ENCODE assay signal across 2 cellular contexts in genomic region chr9:121253821-121254471, GRCh38.
TF ChIP-seq lines count a peak whose summit lies in the region.

No MANE protein-coding gene starts in this region.

TF ChIP-seq in SK-N-SH, 30 proteins besides CTCF, POLR2A, EP300 and RAD21 (continued from another document):
- TF ChIP-seq CHD2 (IDR thresholded peaks at IDR 0.05; ENCODE audit: low read length, partially characterized antibody) (no peak), FOXJ3 (CRISPR knock-in tag; IDR thresholded peaks at IDR 0.05) (no peak), REST (IDR thresholded peaks at IDR 0.05; ENCODE audit: low read depth, low read length) (no peak)

TF ChIP-seq in SK-N-SH treated with all-trans-retinoic acid at 6 μM for 48 hours, 23 proteins besides CTCF, POLR2A, EP300 and RAD21 (continued from another document):
- TF ChIP-seq, protein P1, sequence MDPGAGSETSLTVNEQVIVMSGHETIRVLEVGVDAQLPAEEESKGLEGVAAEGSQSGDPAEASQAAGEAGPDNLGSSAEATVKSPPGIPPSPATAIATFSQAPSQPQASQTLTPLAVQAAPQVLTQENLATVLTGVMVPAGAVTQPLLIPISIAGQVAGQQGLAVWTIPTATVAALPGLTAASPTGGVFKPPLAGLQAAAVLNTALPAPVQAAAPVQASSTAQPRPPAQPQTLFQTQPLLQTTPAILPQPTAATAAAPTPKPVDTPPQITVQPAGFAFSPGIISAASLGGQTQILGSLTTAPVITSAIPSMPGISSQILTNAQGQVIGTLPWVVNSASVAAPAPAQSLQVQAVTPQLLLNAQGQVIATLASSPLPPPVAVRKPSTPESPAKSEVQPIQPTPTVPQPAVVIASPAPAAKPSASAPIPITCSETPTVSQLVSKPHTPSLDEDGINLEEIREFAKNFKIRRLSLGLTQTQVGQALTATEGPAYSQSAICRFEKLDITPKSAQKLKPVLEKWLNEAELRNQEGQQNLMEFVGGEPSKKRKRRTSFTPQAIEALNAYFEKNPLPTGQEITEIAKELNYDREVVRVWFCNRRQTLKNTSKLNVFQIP (CRISPR knock-in tag; IDR thresholded peaks at IDR 0.05; ENCODE audit: borderline replicate concordance, low read depth) = no peak
- TF ChIP-seq ZFP30 (CRISPR knock-in tag; IDR thresholded peaks at IDR 0.05) (no peak), TSHZ2 (CRISPR knock-in tag; IDR thresholded peaks at IDR 0.05) (no peak), ZNF8 (CRISPR knock-in tag; IDR thresholded peaks at IDR 0.05) (no peak), ZNF70 (CRISPR knock-in tag; IDR thresholded peaks at IDR 0.05) (no peak), CREB5 (CRISPR knock-in tag; IDR thresholded peaks at IDR 0.05; ENCODE audit: low read depth) (no peak), BACH2 (CRISPR knock-in tag; IDR thresholded peaks at IDR 0.05; ENCODE audit: borderline replicate concordance) (no peak), ZNF565 (CRISPR knock-in tag; conservative IDR thresholded peaks at IDR 0.05; ENCODE audit: low read depth) (no peak), RARB (CRISPR knock-in tag; IDR thresholded peaks at IDR 0.05) (no peak), ESRRG (CRISPR knock-in tag; IDR thresholded peaks at IDR 0.05) (no peak)
